ENCODE assay signal across 8 cellular contexts in genomic region chr11:118448294-118448693, GRCh38. TPM values are rescaled to one million over a fixed set of nuclear protein-coding genes. Genes with fewer than 3 reads are reported as not detected.
DNase-seq lines count a peak whose midpoint lies in the region; ATAC-seq and TF ChIP-seq lines count a peak whose summit lies in the region.
"Had no signal": no experiment of that assay in that cellular context is flagged by ENCODE, and none has a peak within 500 bp of the region (broad histone marks: within the 10 kb centered on the region; RNA-seq: fewer than 3 reads in every experiment).

No MANE protein-coding gene starts in this region.

- intact Hi-C loops in posterior vena cava (cut with DNase I) (no loop called here), left lung (cut with DNase I) (no loop called here), head of caudate nucleus (cut with DNase I) (no loop called here)

- ATAC-seq in GM18520 (IDR thresholded peaks at IDR 0.05; ENCODE audit: unreplicated experiment) (peak; percentile 56), GM21717 (IDR thresholded peaks at IDR 0.05; ENCODE audit: unreplicated experiment) (peak; percentile 75), HG03521 (IDR thresholded peaks at IDR 0.05; ENCODE audit: unreplicated experiment) (peak; percentile 72), left lung (no peak)

- no peaks in the 10 kb centered on the region for H3K9me3 ChIP-seq in left lung

- H3K4me3 ChIP-seq in fibroblast of pulmonary artery (replicated peaks; ENCODE audit: low read depth, low read length) (no peak overlapping the region), left lung (no peak overlapping the region)

- H3K36me3 ChIP-seq in left lung, result no peaks in the 10 kb centered on the region

- no peaks in the 10 kb centered on the region for H3K27me3 ChIP-seq in left lung

- DNase-seq in fibroblast of pulmonary artery (ENCODE audit: low read depth), result peak; percentile 52
- no peak for DNase-seq in posterior vena cava (ENCODE audit: low spot score)
- no peak for DNase-seq in left lung
- no peak for DNase-seq in head of caudate nucleus
- DNase-seq: activated CD4-positive, alpha-beta T cell treated with anti-CD3 and anti-CD28 coated beads for 1 hour had no signal

- peak overlapping the region in 1 of 2 donors; percentile 15 for H3K27ac ChIP-seq in left lung

- peaks cover 0 to 29% of the 10 kb centered on the region in 2 donors for H3K4me1 ChIP-seq in left lung

- no peak for TF ChIP-seq CTCF in fibroblast of pulmonary artery (IDR thresholded peaks at IDR 0.05; ENCODE audit: low read length, missing control alignments)
- no peak for TF ChIP-seq CTCF in left lung (IDR thresholded peaks at IDR 0.05)

RNA-seq across cellular contexts. Expression of gene KMT2A, which starts 12.0 kb away (rescaled TPM):
- total RNA-seq in posterior vena cava (10 to 100 TPM; 47.3 to 59.7 TPM), left lung (10 to 100 TPM; 45.8 to 52.9 TPM)

RNA-seq across cellular contexts. Expression of gene ATP5MG, which starts 46.9 kb away (rescaled TPM):
- total RNA-seq in posterior vena cava, result 100 to 1,000 TPM; 121 to 146 TPM
- total RNA-seq in left lung, result 100 to 1,000 TPM; 151 to 155 TPM
